Comparison of ENCODE assay signal across 1 cellular context in the genomic region with DNA sequence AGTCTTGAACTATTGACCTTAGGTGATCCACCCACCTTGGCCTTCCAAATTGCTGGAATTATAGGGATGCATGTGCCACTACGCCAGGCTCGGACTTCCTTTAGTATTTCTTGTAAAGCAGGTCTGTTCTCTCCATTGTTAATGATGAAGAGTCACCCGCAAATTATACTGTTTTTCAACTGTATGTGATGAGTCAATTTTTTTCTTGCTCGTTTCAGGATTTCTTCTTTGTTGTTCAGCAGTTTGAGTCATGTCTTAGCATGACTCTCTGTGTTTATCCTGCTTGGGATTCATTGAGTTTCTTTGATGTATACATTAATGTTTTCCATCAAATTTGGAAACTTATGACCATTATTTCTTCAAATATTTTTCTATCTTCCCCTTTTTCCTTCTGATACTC.
TF ChIP-seq lines count a peak whose summit lies in the region.

No MANE protein-coding gene starts in this region.

TF ChIP-seq in IMR-90, 13 proteins besides CTCF, POLR2A, EP300 and RAD21:
- TF ChIP-seq CEBPB (IDR thresholded peaks at IDR 0.05; ENCODE audit: low read depth, low read length) (no peak; the same call in 1 of the 2 replicates), FOS (IDR thresholded peaks at IDR 0.05; ENCODE audit: low read depth, low read length) (peak; percentile 42; the same call in 1 of the 2 replicates)
